In the genomic region with DNA sequence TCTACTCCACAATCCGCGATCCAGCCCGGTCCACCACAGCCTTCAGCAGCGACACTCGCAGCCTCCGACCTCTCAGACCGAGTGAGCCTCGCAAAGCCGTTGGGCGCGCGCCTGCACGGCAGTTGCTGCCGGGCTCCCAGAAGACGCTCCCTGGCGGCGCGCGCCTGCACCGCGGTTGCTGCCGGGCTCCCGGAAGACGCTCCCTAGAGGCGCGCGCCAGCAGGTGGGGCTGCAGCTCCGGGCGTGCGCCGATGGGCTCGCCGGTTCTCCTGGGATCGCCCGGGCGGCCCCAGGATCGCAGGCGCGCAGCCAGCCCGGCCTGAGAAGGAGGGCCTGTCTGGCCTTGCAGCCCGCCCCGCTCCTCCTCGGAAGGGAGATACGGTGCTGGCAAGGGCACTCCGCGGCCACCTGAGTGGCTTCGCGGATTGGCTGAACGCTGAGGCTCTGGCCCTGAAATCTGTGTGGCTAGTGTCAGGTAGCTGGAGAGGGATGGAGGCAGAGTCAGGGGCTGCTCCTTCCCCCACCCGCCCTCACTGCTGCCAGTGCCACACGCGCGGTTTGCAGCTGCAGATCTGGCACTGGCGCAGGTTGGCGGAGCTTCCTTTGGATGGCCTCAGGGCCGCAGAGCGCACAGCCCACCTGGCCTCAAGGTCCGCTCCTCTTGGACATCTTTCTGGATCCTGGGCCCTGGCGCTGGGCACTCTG, we compare ENCODE assay signal across 8 cellular contexts.
DNase-seq lines count a peak whose midpoint lies in the region; ATAC-seq and TF ChIP-seq lines count a peak whose summit lies in the region.
"Not testable (repeated sequence)": the region's sequence is repeated elsewhere in the genome, so short reads cannot be mapped to it uniquely, and the experiment has no call there.

No MANE protein-coding gene starts in this region.

- TF ChIP-seq CTCF in GM12872 (IDR thresholded peaks at IDR 0.05; ENCODE audit: insufficient read depth, low read depth, low read length) = peak; percentile 33; the same call in 1 of the 3 replicates
- TF ChIP-seq CTCF in WERI-Rb-1 (IDR thresholded peaks at IDR 0.05; ENCODE audit: low read depth, low read length) = peak; percentile 49
- peak in 6 of 7 experiments; percentile 18 to 86 (median 34) for TF ChIP-seq CTCF in body of pancreas (IDR thresholded peaks at IDR 0.05)
- peak in 7 of 9 donors; percentile 8 to 50 (median 36) for TF ChIP-seq CTCF in heart right ventricle (IDR thresholded peaks at IDR 0.05)
- TF ChIP-seq CTCF in thoracic aorta (IDR thresholded peaks at IDR 0.05) = not testable (repeated sequence)

- intact Hi-C loops in body of pancreas (cut with DNase I); heart right ventricle (cut with DNase I): not testable (repeated sequence)

- not testable (repeated sequence) for H3K4me1 ChIP-seq in body of pancreas; heart right ventricle; thoracic aorta (ENCODE audit: control insufficient read depth in 1 of 2, low read depth in 2 of 2)

- H3K36me3 ChIP-seq in WERI-Rb-1; body of pancreas (replicated peaks in 1 of 2; ENCODE audit: insufficient read depth in 1 of 2, low read depth in 2 of 2); heart right ventricle; thoracic aorta: not testable (repeated sequence)

- H3K27me3 ChIP-seq in WERI-Rb-1 (ENCODE audit: insufficient read depth, low read depth, severe bottlenecking); body of pancreas; heart right ventricle; thoracic aorta (replicated peaks; ENCODE audit: insufficient read depth): not testable (repeated sequence)

- DNase-seq in WERI-Rb-1 = peak; percentile 72
- peak; percentile 60 to 83 (median 73) for DNase-seq in body of pancreas
- peak; percentile 5 to 50 for DNase-seq in heart right ventricle
- peak; percentile 20 for DNase-seq in pons (ENCODE audit: low spot score)
- DNase-seq in thoracic aorta (ENCODE audit: low spot score) = not testable (repeated sequence)

- WGBS in body of pancreas, 2 donors = 1% methylated on average over 10 of the region's 59 CpGs; no CpG with 5 or more reads in 1 of the 2 donors
- WGBS in heart right ventricle, 2 donors = 1 to 2% methylated on average over 28 to 29 of the region's 59 CpGs

- not testable (repeated sequence) for H3K9me3 ChIP-seq in WERI-Rb-1 (ENCODE audit: severe bottlenecking); body of pancreas; heart right ventricle; thoracic aorta

- not testable (repeated sequence) for TF ChIP-seq POLR2A in body of pancreas (IDR thresholded peaks at IDR 0.05)

- not testable (repeated sequence) for H3K27ac ChIP-seq in WERI-Rb-1, heart right ventricle, thoracic aorta
- peak overlapping the region in 1 of 4 donors; percentile 30 for H3K27ac ChIP-seq in body of pancreas

- peak; percentile 98 for ATAC-seq in GM21825 (IDR thresholded peaks at IDR 0.05; ENCODE audit: unreplicated experiment)
- peak; percentile 100 for ATAC-seq in HG03520 (IDR thresholded peaks at IDR 0.05; ENCODE audit: unreplicated experiment)
- peak; percentile 100 for ATAC-seq in body of pancreas
- ATAC-seq in heart right ventricle = peak; percentile 73 to 99 (median 96)
- ATAC-seq in thoracic aorta (ENCODE audit: insufficient number of reproducible peaks, low FRiP score, low read depth) = not testable (repeated sequence)

- H3K4me3 ChIP-seq in WERI-Rb-1 (ENCODE audit: low read depth, low read length) (peak overlapping the region; percentile 19), heart right ventricle (peak overlapping the region in 9 of 10 donors; percentile 22 to 51 (median 33)), thoracic aorta (peak overlapping the region; percentile 42)
- not testable (repeated sequence) for H3K4me3 ChIP-seq in body of pancreas
